In genomic region chr11:105046898-105047579, GRCh38 we compare ENCODE assay signal across 9 cellular contexts. TPM values are rescaled to one million over a fixed set of nuclear protein-coding genes. Genes with fewer than 3 reads are reported as not detected.
DNase-seq lines count a peak whose midpoint lies in the region; ATAC-seq and TF ChIP-seq lines count a peak whose summit lies in the region.
"Had no signal": no experiment of that assay in that cellular context is flagged by ENCODE, and none has a peak within 500 bp of the region (broad histone marks: within the 10 kb centered on the region; RNA-seq: fewer than 3 reads in every experiment).

No MANE protein-coding gene starts in this region.

- H3K4me3 ChIP-seq in AG04450 (ENCODE audit: low read depth, low read length), result no peak overlapping the region

- no peaks in the 10 kb centered on the region for H3K27me3 ChIP-seq in AG04450 (ENCODE audit: control insufficient read depth, insufficient read depth, low read length)

- CTCF ChIA-PET in AG04450 (lab: Charles Lee), result no interaction called here

- intact Hi-C loops in dendritic cell treated with granulocyte-macrophage colony-stimulating factor and Interleukin-4, amounts not matched to agents 40 ng/mL and 50 ng/mL, for 4 days (cut with micrococcal nuclease), result no loop called here

- TF ChIP-seq POLR2A in GM18505 (IDR thresholded peaks at IDR 0.05; ENCODE audit: borderline replicate concordance, extremely low read depth, insufficient read depth, insufficient read length), result no peak

- peaks cover 56% of the 10 kb centered on the region for H3K4me1 Mint-ChIP-seq in dendritic cell treated with granulocyte-macrophage colony-stimulating factor and Interleukin-4, amounts not matched to agents 40 ng/mL and 50 ng/mL, for 4 days (ENCODE audit: low read depth)

- peak overlapping the region; percentile 99 for H3K27ac Mint-ChIP-seq in dendritic cell treated with granulocyte-macrophage colony-stimulating factor and Interleukin-4, amounts not matched to agents 40 ng/mL and 50 ng/mL, for 4 days
- H3K27ac Mint-ChIP-seq: memory B cell had no signal

- DNase-seq in AG04450 (ENCODE audit: low read depth, low spot score) (peak; percentile 99), HuH-7 (ENCODE audit: low spot score) (peak; percentile 5), medulla oblongata (ENCODE audit: extremely low spot score) (peak; percentile 31), NAMALWA (ENCODE audit: low spot score) (no peak)
- DNase-seq in activated CD4-positive, alpha-beta T cell treated with anti-CD3 and anti-CD28 coated beads, Interleukin-2, amount 50 U/mL, for 4 hours, result no peak

- ATAC-seq in HG03135 (IDR thresholded peaks at IDR 0.05; ENCODE audit: unreplicated experiment), result no peak
- ATAC-seq in GM18505 (IDR thresholded peaks at IDR 0.05; ENCODE audit: unreplicated experiment), result no peak

- POLR2A ChIA-PET in AG04450 (lab: Yijun Ruan, JAX), result interaction anchor here (0.5 to 0.9 kb wide), 4 partner anchors 42 to 189 kb away, joined by 3 to 12 read pairs (median 3); no protein-coding TSS in a partner anchor

- peak overlapping the region; percentile 49 for H3K27ac ChIP-seq in AG04450 (ENCODE audit: low read depth, low read length)

- H3K36me3 Mint-ChIP-seq in dendritic cell treated with granulocyte-macrophage colony-stimulating factor and Interleukin-4, amounts not matched to agents 40 ng/mL and 50 ng/mL, for 4 days (ENCODE audit: low read depth), result peaks cover 18% of the 10 kb centered on the region

- no peaks in the 10 kb centered on the region for H3K27me3 Mint-ChIP-seq in dendritic cell treated with granulocyte-macrophage colony-stimulating factor and Interleukin-4, amounts not matched to agents 40 ng/mL and 50 ng/mL, for 4 days
- H3K27me3 Mint-ChIP-seq: memory B cell had no signal

- H3K4me3 Mint-ChIP-seq in dendritic cell treated with granulocyte-macrophage colony-stimulating factor and Interleukin-4, amounts not matched to agents 40 ng/mL and 50 ng/mL, for 4 days, result no peak overlapping the region
- H3K4me3 Mint-ChIP-seq: memory B cell had no signal

- no peak for TF ChIP-seq CTCF in AG04450 (IDR thresholded peaks at IDR 0.05; ENCODE audit: low read depth, low read length)

- H3K9me3 Mint-ChIP-seq in dendritic cell treated with granulocyte-macrophage colony-stimulating factor and Interleukin-4, amounts not matched to agents 40 ng/mL and 50 ng/mL, for 4 days, result no peaks in the 10 kb centered on the region
- H3K9me3 Mint-ChIP-seq: memory B cell had no signal

- H3K9me3 ChIP-seq in AG04450 (ENCODE audit: control insufficient read depth, insufficient read depth, low read length), result no peaks in the 10 kb centered on the region

RNA-seq across cellular contexts. Expression of gene CARD16, which starts 1.9 kb away (rescaled TPM):
- polyA plus RNA-seq in AG04450 (2011; rRNA removed), result 105 and 125 TPM in 2 replicates
- polyA minus RNA-seq in AG04450 (2011; rRNA and poly(A)+ RNA removed), result 11.8 and 18.2 TPM in 2 replicates

RNA-seq across cellular contexts. Expression of gene CASP1, which starts 12.1 kb away (rescaled TPM):
- polyA plus RNA-seq in AG04450 (2011; rRNA removed), result 31.0 and 36.2 TPM in 2 replicates
- polyA minus RNA-seq in AG04450 (2011; rRNA and poly(A)+ RNA removed), result 11.4 and 16.9 TPM in 2 replicates

RNA-seq across cellular contexts. Expression of gene CASP5, which starts 24.1 kb away (rescaled TPM):
- 0.07 and 0.15 TPM in 2 replicates for polyA plus RNA-seq in AG04450 (2011; rRNA removed)
- polyA minus RNA-seq in AG04450 (2011; rRNA and poly(A)+ RNA removed), result not detected in 2 replicates

Comparison
In these comparisons a context has a peak if more than half of its experiments do, and no peak if none do; other contexts are left out.
1. DNase-seq: peak in AG04450 (single experiment), HuH-7 (single experiment) and medulla oblongata (single experiment); none in activated CD4-positive, alpha-beta T cell treated with anti-CD3 and anti-CD28 coated beads, Interleukin-2, amount 50 U/mL, for 4 hours (0 of 2) and NAMALWA (single experiment).